Comparison of ENCODE assay signal across 27 cellular contexts in the genomic region with DNA sequence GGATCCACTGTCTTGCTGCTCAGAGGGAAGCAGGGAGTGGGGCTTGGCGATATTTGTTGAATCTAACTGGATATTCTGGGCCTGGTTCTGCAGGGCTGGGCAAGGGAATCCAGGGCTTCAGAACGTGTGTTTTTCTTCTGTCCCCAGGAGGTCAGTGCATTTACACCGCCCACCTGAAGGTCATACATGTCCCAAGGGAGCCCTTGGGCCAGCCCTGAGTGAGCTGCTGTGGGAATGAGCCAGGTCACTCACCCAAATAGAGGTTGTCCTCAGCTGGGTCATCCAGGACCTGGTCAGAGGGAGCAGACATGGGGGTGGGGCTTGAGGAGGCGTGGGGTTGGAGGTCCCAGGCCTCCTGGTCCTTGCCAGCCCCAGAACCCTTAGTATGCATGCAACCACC. TPM values are rescaled to one million over a fixed set of nuclear protein-coding genes. Genes with fewer than 3 reads are reported as not detected.
"Had no signal": no experiment of that assay in that cellular context is flagged by ENCODE, and none has a peak within 500 bp of the region (broad histone marks: within the 10 kb centered on the region; RNA-seq: fewer than 3 reads in every experiment).

No MANE protein-coding gene starts in this region.

- H3K79me2 ChIP-seq: hepatocyte had no signal

- ATAC-seq: natural killer cell; right cardiac atrium; sciatic nerve; stimulated activated naive CD8-positive, alpha-beta T cell treated with anti-CD3 and anti-CD28 coated beads, Interleukin-15, amount 100 ng/mL, for 72 hours had no signal

- H3K4me3 ChIP-seq: hepatocyte, left ventricle myocardium inferior, lung, neural progenitor cell, ovary, prostate gland, skin epidermis, transverse colon, upper lobe of left lung, vagina had no signal

- H3K9me3 ChIP-seq: left ventricle myocardium inferior, ovary, prostate gland, transverse colon, upper lobe of left lung, vagina had no signal

- H3K27ac ChIP-seq: hepatocyte, left ventricle myocardium inferior, neural progenitor cell, ovary, prostate gland, skin epidermis, transverse colon, upper lobe of left lung, vagina had no signal

- H3K36me3 Mint-ChIP-seq: mesothelial cell of epicardium, natural killer cell had no signal

- H3K9me3 Mint-ChIP-seq: mesothelial cell of epicardium; naive B cell; natural killer cell; nephron progenitor cell; neural progenitor cell; stimulated activated naive CD8-positive, alpha-beta T cell treated with anti-CD3 and anti-CD28 coated beads, Interleukin-15, amount 100 ng/mL, for 72 hours had no signal

- H3K36me3 ChIP-seq: neural progenitor cell, ovary, prostate gland, transverse colon had no signal

- H2AFZ ChIP-seq: hepatocyte, neural progenitor cell had no signal

- H3K27ac Mint-ChIP-seq: mesothelial cell of epicardium; natural killer cell; nephron progenitor cell; neural progenitor cell; stimulated activated naive CD8-positive, alpha-beta T cell treated with anti-CD3 and anti-CD28 coated beads, Interleukin-15, amount 100 ng/mL, for 72 hours had no signal

- H3K4me2 ChIP-seq: hepatocyte, neural progenitor cell had no signal

- H3K4me3 Mint-ChIP-seq: mesothelial cell of epicardium; naive B cell; natural killer cell; nephron progenitor cell; neural progenitor cell; stimulated activated naive CD8-positive, alpha-beta T cell treated with anti-CD3 and anti-CD28 coated beads, Interleukin-15, amount 100 ng/mL, for 72 hours had no signal

- H3K27me3 ChIP-seq: hepatocyte, neural progenitor cell, ovary, transverse colon, upper lobe of left lung, vagina had no signal

- H3K27me3 Mint-ChIP-seq: naive B cell; stimulated activated naive CD8-positive, alpha-beta T cell treated with anti-CD3 and anti-CD28 coated beads, Interleukin-15, amount 100 ng/mL, for 72 hours had no signal

- H3K9ac ChIP-seq: neural progenitor cell had no signal

- DNase-seq: islet precursor cell; left ventricle myocardium inferior; mesendoderm; naive B cell; natural killer cell; nephron progenitor cell; retina; stimulated activated CD4-positive, alpha-beta T cell treated with anti-CD3 and anti-CD28 coated beads, Interleukin-12 subunit alpha, Interleukin-12 subunit beta, amount 100 ng/mL, for 4 hours; stimulated activated CD4-positive, alpha-beta T cell treated with anti-CD3 and anti-CD28 coated beads, Interleukin-15, amount 100 ng/mL, for 24 hours; stimulated activated CD4-positive, alpha-beta T cell treated with anti-CD3 and anti-CD28 coated beads, Interleukin-2, amount 100 ng/mL, for 24 hours; stimulated activated CD4-positive, alpha-beta T cell treated with anti-CD3 and anti-CD28 coated beads, Interleukin-4, amount 100 ng/mL, for 1 hour; stimulated activated naive CD4-positive, alpha-beta T cell treated with Interleukin-2 at 50 U/mL for 16 hours; stimulated activated naive CD8-positive, alpha-beta T cell treated with anti-CD3 and anti-CD28 coated beads, Interleukin-15, amount 100 ng/mL, for 72 hours; substantia nigra; transverse colon; upper lobe of left lung had no signal

RNA-seq across cellular contexts. Expression of gene P2RX1, which starts 34.0 kb away (rescaled TPM):
- total RNA-seq: kidney epithelial cell had no signal
